8 cellular contexts compared by ENCODE assay signal in genomic region chr19:6738726-6739389, GRCh38. TPM values are rescaled to one million over a fixed set of nuclear protein-coding genes. Genes with fewer than 3 reads are reported as not detected.
DNase-seq lines count a peak whose midpoint lies in the region; ATAC-seq and TF ChIP-seq lines count a peak whose summit lies in the region.

No MANE protein-coding gene starts in this region.

- ATAC-seq in Right ventricle myocardium inferior (no peak), foreskin keratinocyte (no peak), GM21423 (IDR thresholded peaks at IDR 0.05; ENCODE audit: unreplicated experiment) (no peak), omental fat pad (ENCODE audit: low FRiP score) (no peak)

- H3K4me1 ChIP-seq in cardiac muscle cell (ENCODE audit: low read depth) (peaks cover 18% of the 10 kb centered on the region), foreskin keratinocyte (peaks cover 8% of the 10 kb centered on the region), rectal smooth muscle tissue (ENCODE audit: control insufficient read depth, insufficient read depth, low read length) (peaks cover 33% of the 10 kb centered on the region)

- no peaks in the 10 kb centered on the region for H3K9me3 ChIP-seq in cardiac muscle cell (ENCODE audit: low read depth)

- intact Hi-C loops in Right ventricle myocardium inferior (cut with DNase I) = no loop called here

- DNase-seq in cardiac muscle cell (ENCODE audit: low read depth in 1 of 2, low spot score in 1 of 2) (peak in 1 of 2 donors; percentile 42), Right ventricle myocardium inferior (ENCODE audit: missing footprints) (no peak), foreskin keratinocyte (peak in 1 of 2 donors; percentile 55), omental fat pad (ENCODE audit: low spot score) (no peak), COLO829 (ENCODE audit: low spot score) (no peak)
- peak; percentile 56 for DNase-seq in activated T-cell treated with anti-CD3 and anti-CD28 coated beads, Interleukin-2, amount 50 U/mL, for 1 hour

- TF ChIP-seq CTCF in cardiac muscle cell (IDR thresholded peaks at IDR 0.05; ENCODE audit: low read depth, low read length) (no peak), foreskin keratinocyte (conservative IDR thresholded peaks at IDR 0.05) (no peak), omental fat pad (IDR thresholded peaks at IDR 0.05) (no peak)

- H3K27ac ChIP-seq in cardiac muscle cell (peak overlapping the region; percentile 80), foreskin keratinocyte (peak overlapping the region; percentile 46), rectal smooth muscle tissue (ENCODE audit: low read depth, low read length) (peak overlapping the region; percentile 82)

- H3K36me3 ChIP-seq in cardiac muscle cell (no peaks in the 10 kb centered on the region), rectal smooth muscle tissue (ENCODE audit: control insufficient read depth, insufficient read depth, low read length) (peaks cover 2% of the 10 kb centered on the region)

- H3K9ac ChIP-seq in rectal smooth muscle tissue (ENCODE audit: low read length) = peak overlapping the region; percentile 57

- H3K4me3 ChIP-seq in cardiac muscle cell (peak overlapping the region; percentile 7), rectal smooth muscle tissue (ENCODE audit: low read length) (peak overlapping the region; percentile 64)

- no peaks in the 10 kb centered on the region for H3K27me3 ChIP-seq in cardiac muscle cell
- H3K27me3 ChIP-seq in foreskin keratinocyte = no peaks in the 10 kb centered on the region
- no peaks in the 10 kb centered on the region for H3K27me3 ChIP-seq in rectal smooth muscle tissue (ENCODE audit: control insufficient read depth, insufficient read depth, low read length)

RNA-seq across cellular contexts. Expression of gene TRIP10, which starts 0.6 kb away (rescaled TPM):
- total RNA-seq in cardiac muscle cell = 60.4 and 67.8 TPM in 2 replicates
- 54.1 and 72.1 TPM in 2 replicates for polyA plus RNA-seq in cardiac muscle cell
- total RNA-seq in Right ventricle myocardium inferior = 147 TPM
- total RNA-seq in foreskin keratinocyte = 53.9 and 69.8 TPM in 2 replicates
- 69.1 and 80.5 TPM in 2 replicates for polyA plus RNA-seq in foreskin keratinocyte
- 100 to 1,000 TPM in 1 of 4 donors, 10 to 100 TPM in 3; 42.5 to 110 (median 66.6) TPM for total RNA-seq in omental fat pad

RNA-seq across cellular contexts. Expression of gene GPR108, which starts 1.5 kb away (rescaled TPM):
- total RNA-seq in cardiac muscle cell (91.3 and 132 TPM in 2 replicates), Right ventricle myocardium inferior (23.9 TPM), foreskin keratinocyte (52.3 and 61.7 TPM in 2 replicates), omental fat pad (10 to 100 TPM; 34.5 to 68.4 (median 62.0) TPM)
- polyA plus RNA-seq in cardiac muscle cell (113 and 123 TPM in 2 replicates), foreskin keratinocyte (59.8 and 74.0 TPM in 2 replicates)

RNA-seq across cellular contexts. Expression of gene C3, which starts 18.4 kb away (rescaled TPM):
- total RNA-seq in cardiac muscle cell (0.11 and 0.39 TPM in 2 replicates), Right ventricle myocardium inferior (482 TPM), foreskin keratinocyte (3.4 and 4.8 TPM in 2 replicates), omental fat pad (1,000 to 10,000 TPM; 1,035 to 6,271 (median 2,305) TPM)
- polyA plus RNA-seq in cardiac muscle cell (1.6 TPM in 1 of 2 replicates, not detected in the other), foreskin keratinocyte (4.6 and 5.2 TPM in 2 replicates)

RNA-seq across cellular contexts. Expression of gene SH2D3A, which starts 28.4 kb away (rescaled TPM):
- total RNA-seq in cardiac muscle cell = 0.39 and 1.6 TPM in 2 replicates
- 1.7 and 2.0 TPM in 2 replicates for polyA plus RNA-seq in cardiac muscle cell
- not detected for total RNA-seq in Right ventricle myocardium inferior
- 49.3 and 57.8 TPM in 2 replicates for total RNA-seq in foreskin keratinocyte
- 54.1 and 56.0 TPM in 2 replicates for polyA plus RNA-seq in foreskin keratinocyte
- total RNA-seq in omental fat pad = 1 to 10 TPM in 3 of 4 donors, not detected in 1; 1.3 to 3.4 (median 2.0) TPM

RNA-seq across cellular contexts. Expression of gene VAV1, which starts 33.6 kb away (rescaled TPM):
- total RNA-seq in cardiac muscle cell (not detected in 2 replicates), Right ventricle myocardium inferior (3.1 TPM), foreskin keratinocyte (0.14 and 0.34 TPM in 2 replicates), omental fat pad (10 to 100 TPM in 3 of 4 donors, 1 to 10 TPM in 1; 9.4 to 18.9 (median 13.5) TPM)
- polyA plus RNA-seq in cardiac muscle cell (not detected in 2 replicates), foreskin keratinocyte (0.09 and 0.15 TPM in 2 replicates)

Comparison
In these comparisons a context has a peak if more than half of its experiments do, and no peak if none do; other contexts are left out.
1. RNA of gene C3, which starts 18.4 kb away (total RNA-seq): 1,035 to 6,271 TPM in omental fat pad and 482 TPM in Right ventricle myocardium inferior (single experiment); 3.4 to 4.8 TPM in foreskin keratinocyte and 0.11 to 0.39 TPM in cardiac muscle cell; every median in the first group is over 10 times any median in the second.
2. Peak in every context shown above with its lines, with median percentiles within 50 percentile points of each other: H3K27ac ChIP-seq.